In genomic region chr5:34017254-34017653, GRCh38 we compare ENCODE assay signal across 33 cellular contexts. TPM values are rescaled to one million over a fixed set of nuclear protein-coding genes. Genes with fewer than 3 reads are reported as not detected.
"Had no signal": no experiment of that assay in that cellular context is flagged by ENCODE, and none has a peak within 500 bp of the region (broad histone marks: within the 10 kb centered on the region; RNA-seq: fewer than 3 reads in every experiment).

No MANE protein-coding gene starts in this region.

- H3K27me3 Mint-ChIP-seq: naive B cell; naive thymus-derived CD8-positive, alpha-beta T cell; natural killer cell treated with Interleukin-12 subunit alpha and Interleukin-12 subunit beta and Interleukin-15 and Interleukin-18, amount 100 ng/mL, for 72 hours; stimulated activated naive B cell treated with anti-CD40 and anti-IgM and Interleukin-4, amounts not matched to agents 10 μg/mL and 1 μg/mL and 100 μg/mL, for 72 hours; stimulated activated naive CD8-positive, alpha-beta T cell treated with anti-CD3 and anti-CD28 coated beads, Interleukin-15, Interleukin-2, amounts not matched to agents 100 ng/mL and 50 ng/mL, for 24 hours had no signal

- H3K36me3 ChIP-seq: neutrophil, thoracic aorta, thyroid gland, upper lobe of left lung, vagina had no signal

- H3K27ac Mint-ChIP-seq: naive B cell; natural killer cell treated with Interleukin-12 subunit alpha and Interleukin-12 subunit beta and Interleukin-15 and Interleukin-18, amount 100 ng/mL, for 72 hours; stimulated activated effector memory CD8-positive, alpha-beta T cell treated with anti-CD3 and anti-CD28 coated beads, Interleukin-12 subunit alpha, Interleukin-12 subunit beta, amount 100 ng/mL, for 72 hours; stimulated activated naive B cell treated with anti-CD40 and anti-IgM and Interleukin-4, amounts not matched to agents 10 μg/mL and 1 μg/mL and 100 μg/mL, for 72 hours; stimulated activated naive CD8-positive, alpha-beta T cell treated with anti-CD3 and anti-CD28 coated beads, Interleukin-15, Interleukin-2, amounts not matched to agents 100 ng/mL and 50 ng/mL, for 24 hours had no signal

- H3K36me3 Mint-ChIP-seq: natural killer cell treated with Interleukin-12 subunit alpha and Interleukin-12 subunit beta and Interleukin-15 and Interleukin-18, amount 100 ng/mL, for 72 hours; stimulated activated effector memory CD8-positive, alpha-beta T cell treated with anti-CD3 and anti-CD28 coated beads, Interleukin-12 subunit alpha, Interleukin-12 subunit beta, amount 100 ng/mL, for 72 hours had no signal

- H3K4me1 ChIP-seq: psoas muscle, upper lobe of left lung, vagina had no signal

- H3K9me3 Mint-ChIP-seq: neural crest cell; stimulated activated effector memory CD8-positive, alpha-beta T cell treated with anti-CD3 and anti-CD28 coated beads, Interleukin-12 subunit alpha, Interleukin-12 subunit beta, amount 100 ng/mL, for 72 hours; stimulated activated naive CD8-positive, alpha-beta T cell treated with anti-CD3 and anti-CD28 coated beads, Interleukin-15, Interleukin-2, amounts not matched to agents 100 ng/mL and 50 ng/mL, for 24 hours had no signal

- H3K4me3 Mint-ChIP-seq: naive B cell; naive thymus-derived CD8-positive, alpha-beta T cell; natural killer cell treated with Interleukin-12 subunit alpha and Interleukin-12 subunit beta and Interleukin-15 and Interleukin-18, amount 100 ng/mL, for 72 hours; neural crest cell; stimulated activated effector memory CD8-positive, alpha-beta T cell treated with anti-CD3 and anti-CD28 coated beads, Interleukin-12 subunit alpha, Interleukin-12 subunit beta, amount 100 ng/mL, for 72 hours; stimulated activated naive B cell treated with anti-CD40 and anti-IgM and Interleukin-4, amounts not matched to agents 10 μg/mL and 1 μg/mL and 100 μg/mL, for 72 hours; stimulated activated naive CD8-positive, alpha-beta T cell treated with anti-CD3 and anti-CD28 coated beads, Interleukin-15, Interleukin-2, amounts not matched to agents 100 ng/mL and 50 ng/mL, for 24 hours had no signal

- ATAC-seq: naive thymus-derived CD8-positive, alpha-beta T cell; natural killer cell treated with Interleukin-12 subunit alpha and Interleukin-12 subunit beta and Interleukin-15 and Interleukin-18, amount 100 ng/mL, for 72 hours; pancreas; psoas muscle; right cardiac atrium; sciatic nerve; stimulated activated effector memory CD8-positive, alpha-beta T cell treated with anti-CD3 and anti-CD28 coated beads, Interleukin-12 subunit alpha, Interleukin-12 subunit beta, amount 100 ng/mL, for 72 hours; stimulated activated naive B cell treated with anti-CD40 and anti-IgM and Interleukin-4, amounts not matched to agents 10 μg/mL and 1 μg/mL and 100 μg/mL, for 72 hours had no signal

- H3K4me1 Mint-ChIP-seq: naive B cell, neural crest cell had no signal

- H3K9me3 ChIP-seq: neutrophil, pancreas, psoas muscle, spleen, stomach, thoracic aorta, thyroid gland, tibial nerve, upper lobe of left lung, vagina had no signal

- DNase-seq: naive B cell; naive thymus-derived CD8-positive, alpha-beta T cell; nucleus accumbens; pancreas; psoas muscle; right cardiac atrium; spleen; stimulated activated CD4-positive, alpha-beta T cell treated with anti-CD3 and anti-CD28 coated beads, Interleukin-12 subunit alpha, Interleukin-12 subunit beta, amount 100 ng/mL, for 4 hours; stimulated activated CD4-positive, alpha-beta T cell treated with anti-CD3 and anti-CD28 coated beads, Interleukin-1b, Interleukin-23, amount 100 ng/mL, for 48 hours; stimulated activated CD4-positive, alpha-beta T cell treated with anti-CD3 and anti-CD28 coated beads, Interleukin-4, amount 100 ng/mL, for 1 hour; stimulated activated CD4-positive, alpha-beta T cell treated with anti-CD3 and anti-CD28 coated beads, Interleukin-4, amount 100 ng/mL, for 4 hours; stimulated activated naive B cell treated with anti-CD40 and anti-IgM and Interleukin-4, amounts not matched to agents 10 μg/mL and 1 μg/mL and 100 μg/mL, for 72 hours; stimulated activated naive CD4-positive, alpha-beta T cell treated with Interleukin-2 at 50 U/mL for 16 hours; stomach; thyroid gland; trophoblast cell; upper lobe of left lung had no signal

- H3K27ac ChIP-seq: neutrophil, pancreas, psoas muscle, skin epidermis, spleen, stomach, thoracic aorta, thyroid gland, tibial nerve, upper lobe of left lung, vagina had no signal

- H3K4me2 ChIP-seq: smooth muscle cell had no signal

- H3K4me3 ChIP-seq: pancreas, psoas muscle, skin epidermis, smooth muscle cell, spleen, stomach, thoracic aorta, thyroid gland, tibial nerve, upper lobe of left lung, vagina had no signal

- H3K27me3 ChIP-seq: neutrophil, pancreas, spleen, stomach, thyroid gland, tibial nerve, upper lobe of left lung, vagina had no signal

RNA-seq across cellular contexts. Expression of gene SLC45A2, which starts 32.8 kb away (rescaled TPM):
- total RNA-seq: osteocyte, posterior vena cava, renal cortical epithelial cell, sciatic nerve, stomach, subcutaneous adipose tissue, thoracic aorta, thyroid gland, tibial nerve, ureter, vagina had no signal
- polyA plus RNA-seq: naive thymus-derived CD8-positive, alpha-beta T cell had no signal
